ENCODE assay signal across 23 cellular contexts in genomic region chr2:65586516-65586915, GRCh38.
"Had no signal": no experiment of that assay in that cellular context is flagged by ENCODE, and none has a peak within 500 bp of the region (broad histone marks: within the 10 kb centered on the region; RNA-seq: fewer than 3 reads in every experiment).

No MANE protein-coding gene starts in this region.

- H3K27ac ChIP-seq: SJSA1, SK-N-MC had no signal

- ATAC-seq: HepG2 had no signal

- H3K4me1 ChIP-seq: SJSA1 had no signal

- H3K9me3 ChIP-seq: MG63, SJSA1 had no signal

- H3K36me3 ChIP-seq: MG63, SJSA1 had no signal

- H3K4me3 ChIP-seq: MG63, SJSA1, SK-N-MC had no signal

- DNase-seq: IMR-90, Karpas-422, KG1, MG63, NCI-H1092, NCI-H1105 treated with DMSO at 0.1 percent for 48 hours, NCI-H1417 treated with DMSO at 0.1 percent for 48 hours, NCI-H146, NCI-H1694 treated with DMSO at 0.1 percent for 48 hours, NCI-H1930, NCI-H2081, NCI-H2107, NCI-H2171, NCI-H345, NCI-H446 treated with DMSO at 0.1 percent for 48 hours, NCI-H510A treated with DMSO at 0.1 percent for 48 hours, NCI-H526, Right ventricle myocardium superior, RPMI8226, SIG-M5 had no signal

- H3K27me3 ChIP-seq: MG63, SJSA1 had no signal
